Comparison of ENCODE assay signal across 18 cellular contexts in genomic region chr5:53426878-53427277, GRCh38.
"Had no signal": no experiment of that assay in that cellular context is flagged by ENCODE, and none has a peak within 500 bp of the region (broad histone marks: within the 10 kb centered on the region; RNA-seq: fewer than 3 reads in every experiment).

No MANE protein-coding gene starts in this region.

- H3K36me3 Mint-ChIP-seq: activated CD8-positive, alpha-beta memory T cell treated with anti-CD3 and anti-CD28 coated beads, Interleukin-2, amount 10 ng/mL, durations not matched to agents 7 days and 5 days; activated naive CD4-positive, alpha-beta T cell treated with anti-CD3 and anti-CD28 coated beads, Interleukin-2, amount 50 U/mL, for 72 hours; mesothelial cell of epicardium had no signal

- H3K9me3 ChIP-seq: body of pancreas, gastrocnemius medialis, tibial artery, vagina had no signal

- H3K4me1 ChIP-seq: body of pancreas, gastrocnemius medialis, tibial artery, vagina had no signal

- ATAC-seq: activated CD8-positive, alpha-beta memory T cell treated with anti-CD3 and anti-CD28 coated beads, Interleukin-2, amount 10 ng/mL, durations not matched to agents 7 days and 5 days; activated naive CD4-positive, alpha-beta T cell treated with anti-CD3 and anti-CD28 coated beads, Interleukin-2, amount 50 U/mL, for 72 hours; body of pancreas; gastrocnemius medialis had no signal

- H3K4me3 Mint-ChIP-seq: activated CD8-positive, alpha-beta memory T cell treated with anti-CD3 and anti-CD28 coated beads, Interleukin-2, amount 10 ng/mL, durations not matched to agents 7 days and 5 days; activated T-cell treated with anti-CD3 and anti-CD28 coated beads, Interleukin-2, amount 50 U/mL, for 24 hours; mesothelial cell of epicardium had no signal

- H3K9me3 Mint-ChIP-seq: activated naive CD4-positive, alpha-beta T cell treated with anti-CD3 and anti-CD28 coated beads, Interleukin-2, amount 50 U/mL, for 72 hours; activated T-cell treated with anti-CD3 and anti-CD28 coated beads, Interleukin-2, amount 50 U/mL, for 24 hours; mesothelial cell of epicardium had no signal

- H3K27me3 ChIP-seq: body of pancreas, gastrocnemius medialis, tibial artery, vagina had no signal

- H3K4me1 Mint-ChIP-seq: activated CD8-positive, alpha-beta memory T cell treated with anti-CD3 and anti-CD28 coated beads, Interleukin-2, amount 10 ng/mL, durations not matched to agents 7 days and 5 days had no signal

- H3K4me3 ChIP-seq: body of pancreas, coronary artery, gastrocnemius medialis, skin epidermis, tibial artery, vagina had no signal

- DNase-seq: activated CD4-positive, alpha-beta T cell treated with anti-CD3 and anti-CD28 coated beads for 1 hour; activated CD4-positive, alpha-beta T cell treated with anti-CD3 and anti-CD28 coated beads, Interleukin-2, amount 50 U/mL, for 48 hours; activated CD8-positive, alpha-beta memory T cell treated with anti-CD3 and anti-CD28 coated beads, Interleukin-2, amount 10 ng/mL, durations not matched to agents 7 days and 5 days; activated effector memory CD4-positive, alpha-beta T cell treated with Interleukin-2 at 50 U/mL for 16 hours; activated T-cell treated with anti-CD3 and anti-CD28 coated beads, Interleukin-2, amount 50 U/mL, for 24 hours; amniotic stem cell; body of pancreas; central memory CD4-positive, alpha-beta T cell; effector CD4-positive, alpha-beta T cell; gastrocnemius medialis; kidney; retina; tibial artery had no signal

- H3K27ac Mint-ChIP-seq: activated CD8-positive, alpha-beta memory T cell treated with anti-CD3 and anti-CD28 coated beads, Interleukin-2, amount 10 ng/mL, durations not matched to agents 7 days and 5 days; activated naive CD4-positive, alpha-beta T cell treated with anti-CD3 and anti-CD28 coated beads, Interleukin-2, amount 50 U/mL, for 72 hours; activated T-cell treated with anti-CD3 and anti-CD28 coated beads, Interleukin-2, amount 50 U/mL, for 24 hours; mesothelial cell of epicardium had no signal

- H3K27ac ChIP-seq: body of pancreas, coronary artery, gastrocnemius medialis, skin epidermis, tibial artery, vagina had no signal

- H3K36me3 ChIP-seq: gastrocnemius medialis, tibial artery, vagina had no signal
